8 cellular contexts compared by ENCODE assay signal in the genomic region with DNA sequence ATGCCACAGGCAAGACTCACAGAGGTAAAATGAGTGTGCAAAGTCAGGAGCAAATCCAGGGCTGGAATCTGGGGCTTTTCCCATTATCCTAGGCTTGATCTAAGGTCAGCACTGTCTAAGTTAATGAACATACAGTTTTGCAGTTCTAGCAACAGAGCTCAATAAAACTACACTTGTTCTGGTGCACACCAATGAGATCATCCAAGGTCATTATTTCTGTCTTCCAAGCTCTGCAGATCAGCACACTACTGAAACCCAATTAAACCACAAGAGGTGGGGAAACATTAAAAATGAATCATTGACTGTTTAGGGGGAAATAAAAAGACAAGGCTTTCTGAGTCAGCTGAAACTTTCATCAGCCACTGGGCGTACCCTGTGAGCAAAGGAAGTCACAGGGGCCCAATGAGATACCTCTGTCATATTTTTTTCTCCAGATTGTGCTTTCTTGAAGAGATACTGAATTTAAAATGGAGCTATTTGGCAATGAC.
A peak's percentile ranks its signal among the peaks of the same experiment; 100 is the strongest.
DNase-seq lines count a peak whose midpoint lies in the region; ATAC-seq, FAIRE-seq and TF ChIP-seq lines count a peak whose summit lies in the region.

No MANE protein-coding gene starts in this region.

- FAIRE-seq in GM12891 (lab: Jason Lieb, UNC) = no peak

- H3K4me3 ChIP-seq in SK-N-MC = peak overlapping the region; percentile 51

- no peaks in the 10 kb centered on the region for H3K9me3 ChIP-seq in SK-N-MC (ENCODE audit: low read depth, low read length)

- H3K27ac ChIP-seq in SK-N-MC = peak overlapping the region; percentile 76

- no peak for TF ChIP-seq POLR2A in GM12891 (IDR thresholded peaks at IDR 0.05; ENCODE audit: low read depth, low read length)

- H3K9ac ChIP-seq in SK-N-MC (ENCODE audit: insufficient read length) = no peak overlapping the region

- DNase-seq in AG08395 (ENCODE audit: low spot score) = peak; percentile 87
- no peak for DNase-seq in SK-N-MC (ENCODE audit: low read depth, low spot score)
- peak; percentile 92 for DNase-seq in iris pigment epithelial cell (ENCODE audit: low read depth)
- DNase-seq in stimulated activated CD4-positive, alpha-beta T cell treated with anti-CD3 and anti-CD28 coated beads, Interleukin-4, amount 100 ng/mL, for 1 hour = no peak
- DNase-seq in stimulated activated CD4-positive, alpha-beta T cell treated with anti-CD3 and anti-CD28 coated beads, Interleukin-15, amount 100 ng/mL, for 24 hours = no peak
- DNase-seq in GM12891 (ENCODE audit: insufficient read length, low spot score) = no peak

- peak; percentile 30 for ATAC-seq in GM18868 (IDR thresholded peaks at IDR 0.05; ENCODE audit: unreplicated experiment)
- peak; percentile 58 for ATAC-seq in HG03097 (IDR thresholded peaks at IDR 0.05; ENCODE audit: low FRiP score, unreplicated experiment)

- no peaks in the 10 kb centered on the region for H3K36me3 ChIP-seq in SK-N-MC (ENCODE audit: insufficient read depth, low read length)

TF ChIP-seq in GM12891, 5 proteins besides CTCF, POLR2A, EP300 and RAD21:
- TF ChIP-seq POU2F2 (IDR thresholded peaks at IDR 0.05; ENCODE audit: low read depth, low read length) (no peak), POLR2AphosphoS5 (IDR thresholded peaks at IDR 0.05; ENCODE audit: low read depth, low read length) (no peak), PAX5 (IDR thresholded peaks at IDR 0.05; ENCODE audit: insufficient read depth, low read length, severe bottlenecking) (no peak)

Comparison
In these comparisons a context has a peak if more than half of its experiments do, and no peak if none do; other contexts are left out.
1. DNase-seq: peak in AG08395 (single experiment) and iris pigment epithelial cell (single experiment); none in SK-N-MC (single experiment), stimulated activated CD4-positive, alpha-beta T cell treated with anti-CD3 and anti-CD28 coated beads, Interleukin-4, amount 100 ng/mL, for 1 hour (single experiment), stimulated activated CD4-positive, alpha-beta T cell treated with anti-CD3 and anti-CD28 coated beads, Interleukin-15, amount 100 ng/mL, for 24 hours (single experiment) and GM12891 (single experiment).